ENCODE assay signal across 12 cellular contexts in genomic region chr22:38205261-38206128, GRCh38. TPM values are rescaled to one million over a fixed set of nuclear protein-coding genes. Genes with fewer than 3 reads are reported as not detected.
DNase-seq lines count a peak whose midpoint lies in the region; ATAC-seq and TF ChIP-seq lines count a peak whose summit lies in the region.
"Had no signal": no experiment of that assay in that cellular context is flagged by ENCODE, and none has a peak within 500 bp of the region (broad histone marks: within the 10 kb centered on the region; RNA-seq: fewer than 3 reads in every experiment).

No MANE protein-coding gene starts in this region.

- DNase-seq in AG08396 (ENCODE audit: low spot score) (peak; percentile 83), T-helper 17 cell (no peak), fibroblast of pulmonary artery (ENCODE audit: low read depth) (peak; percentile 87), nucleus accumbens (lab: John Stamatoyannopoulos, UW) (peak in 36 of 56 donors; percentile 9 to 78 (median 39)), NCI-H82 (lab: John Stamatoyannopoulos, UW) (no peak), HEK293T (ENCODE audit: extremely low spot score) (no peak), DMS114 treated with DMSO at 0.1 percent for 48 hours (lab: John Stamatoyannopoulos, UW; ENCODE audit: unreplicated experiment) (no peak)
- DNase-seq: activated CD4-positive, alpha-beta T cell treated with anti-CD3 and anti-CD28 coated beads for 4 hours; Caco-2; NCI-H526 treated with DMSO at 0.1 percent for 48 hours; spleen had no signal

- H3K9me3 ChIP-seq in T-helper 17 cell (ENCODE audit: control insufficient read depth, low read length, poor library complexity, severe bottlenecking): no peaks in the 10 kb centered on the region
- H3K9me3 ChIP-seq: Caco-2, spleen had no signal

- H3K4me3 ChIP-seq in fibroblast of pulmonary artery (replicated peaks; ENCODE audit: low read depth, low read length): no peak overlapping the region
- H3K4me3 ChIP-seq: spleen had no signal

- POLR2A ChIA-PET in HEK293T (lab: Yijun Ruan, JAX): interaction anchor here (0.8 kb wide), 1 partner anchor 113 kb away, joined by 3 read pairs; no protein-coding TSS in a partner anchor

- H3K36me3 Mint-ChIP-seq in T-helper 17 cell (ENCODE audit: low read depth): no peaks in the 10 kb centered on the region

- ATAC-seq in T-helper 17 cell (no peak), GM18909 (IDR thresholded peaks at IDR 0.05; ENCODE audit: poor library complexity, unreplicated experiment) (no peak)

- peak overlapping the region; percentile 83 for H3K27ac Mint-ChIP-seq in T-helper 17 cell

- CTCF ChIA-PET in HEK293T (lab: Yijun Ruan, JAX): no interaction called here

- no peak for TF ChIP-seq CTCF in fibroblast of pulmonary artery (IDR thresholded peaks at IDR 0.05; ENCODE audit: low read length, missing control alignments)

- peaks cover 27% of the 10 kb centered on the region for H3K4me1 Mint-ChIP-seq in T-helper 17 cell

- H3K4me3 Mint-ChIP-seq in T-helper 17 cell: no peak overlapping the region

- no peaks in the 10 kb centered on the region for H3K27me3 Mint-ChIP-seq in T-helper 17 cell

TF ChIP-seq in HEK293T, 16 proteins besides CTCF, POLR2A, EP300 and RAD21:
- TF ChIP-seq CTBP1 (IDR thresholded peaks at IDR 0.05; ENCODE audit: borderline replicate concordance): no peak
- no peak for TF ChIP-seq L3MBTL2 (conservative IDR thresholded peaks at IDR 0.05)
- no peak for TF ChIP-seq ZNF384 (IDR thresholded peaks at IDR 0.05)
- TF ChIP-seq FOXK2 (IDR thresholded peaks at IDR 0.05): no peak
- TF ChIP-seq PKNOX1 (IDR thresholded peaks at IDR 0.05): no peak
- TF ChIP-seq NFRKB (IDR thresholded peaks at IDR 0.05): no peak
- no peak for TF ChIP-seq FOXM1 (IDR thresholded peaks at IDR 0.05; ENCODE audit: borderline replicate concordance)
TF ChIP-seq in HEK293T: peak in this region for 0.

RNA-seq across cellular contexts. Expression of gene MAFF, which starts 3.7 kb away (rescaled TPM):
- total RNA-seq in T-helper 17 cell: 10 to 100 TPM; 44.4 to 80.2 TPM

RNA-seq across cellular contexts. Expression of gene PLA2G6, which starts 23.9 kb away (rescaled TPM):
- 10 to 100 TPM; 72.2 to 91.4 TPM for total RNA-seq in T-helper 17 cell

Comparison
In these comparisons a context has a peak if more than half of its experiments do, and no peak if none do; other contexts are left out.
1. DNase-seq: peak in AG08396 (single experiment), fibroblast of pulmonary artery (single experiment) and nucleus accumbens (36 of 56); none in T-helper 17 cell (0 of 3), NCI-H82 (single experiment), HEK293T (single experiment) and DMS114 treated with DMSO at 0.1 percent for 48 hours (single experiment).